ENCODE assay signal across 16 cellular contexts in the genomic region with DNA sequence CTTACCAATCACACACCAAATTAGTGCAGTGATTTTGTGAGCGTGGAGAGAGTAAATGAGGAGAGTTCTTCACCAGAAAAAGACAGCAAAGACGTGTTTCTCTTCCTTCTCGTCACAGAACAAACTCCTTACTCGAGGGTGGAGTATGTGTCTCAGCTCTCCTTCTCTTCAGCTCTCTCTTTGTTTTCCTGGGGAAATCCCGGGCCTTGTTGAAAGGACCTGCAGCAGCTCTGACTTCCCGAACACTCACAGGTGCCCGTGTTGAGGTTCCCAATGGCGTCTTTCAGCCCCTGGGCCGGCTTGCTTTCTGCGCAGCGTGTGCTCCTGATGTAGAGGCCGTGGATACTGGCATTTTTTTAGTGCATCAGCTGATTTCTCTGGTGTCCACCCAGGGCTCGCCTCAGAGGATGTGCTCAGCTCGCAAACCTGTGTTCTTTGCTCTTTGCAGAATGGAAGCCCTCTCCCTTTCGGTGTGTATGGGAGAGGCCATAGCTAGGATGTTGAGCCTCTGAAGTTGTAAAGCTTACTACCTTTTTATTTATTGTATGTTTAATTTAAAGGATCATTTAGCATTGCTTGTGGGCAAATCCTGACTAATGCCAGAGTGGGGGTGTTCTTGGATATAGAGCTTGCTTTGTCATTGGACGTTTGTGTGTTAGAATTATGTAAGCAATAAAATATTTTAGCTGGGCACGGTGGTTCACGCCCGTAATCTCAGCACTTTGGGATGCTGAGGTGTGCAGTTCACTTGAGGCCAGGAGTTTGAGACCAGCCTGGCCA. TPM values are rescaled to one million over a fixed set of nuclear protein-coding genes. Genes with fewer than 3 reads are reported as not detected.
A peak's percentile ranks its signal among the peaks of the same experiment; 100 is the strongest.
DNase-seq lines count a peak whose midpoint lies in the region; ATAC-seq and TF ChIP-seq lines count a peak whose summit lies in the region.
"Had no signal": no experiment of that assay in that cellular context is flagged by ENCODE, and none has a peak within 500 bp of the region (broad histone marks: within the 10 kb centered on the region; RNA-seq: fewer than 3 reads in every experiment).

No MANE protein-coding gene starts in this region.

- H3K14ac ChIP-seq in neuronal stem cell (ENCODE audit: low read length): no peak overlapping the region

- H3K36me3 Mint-ChIP-seq in activated naive CD4-positive, alpha-beta T cell treated with anti-CD3 and anti-CD28 coated beads for 36 hours (ENCODE audit: low read depth): peaks cover 54% of the 10 kb centered on the region
- peaks cover 5 to 8% of the 10 kb centered on the region in 2 donors for H3K36me3 Mint-ChIP-seq in activated naive CD4-positive, alpha-beta T cell treated with anti-CD3 and anti-CD28 coated beads, Interleukin-2, amount 50 U/mL, for 72 hours
- H3K36me3 Mint-ChIP-seq in endodermal cell (ENCODE audit: low read depth): peaks cover 59% of the 10 kb centered on the region

- H2BK15ac ChIP-seq in neuronal stem cell (ENCODE audit: low read length): no peak overlapping the region

- no peak overlapping the region for H2AK5ac ChIP-seq in neuronal stem cell (ENCODE audit: low read depth, low read length)

- CTCF ChIA-PET in activated naive CD4-positive, alpha-beta T cell treated with anti-CD3 and anti-CD28 coated beads for 36 hours (lab: Charles Lee): interaction anchor here (0.7 to 1.7 kb wide), 2 partner anchors 20 to 651 kb away, joined by 3 to 7 read pairs; no protein-coding TSS in a partner anchor

- peak overlapping the region; percentile 64 for H3K27ac Mint-ChIP-seq in activated naive CD4-positive, alpha-beta T cell treated with anti-CD3 and anti-CD28 coated beads for 36 hours
- H3K27ac Mint-ChIP-seq in activated naive CD4-positive, alpha-beta T cell treated with anti-CD3 and anti-CD28 coated beads, Interleukin-2, amount 50 U/mL, for 72 hours: no peak overlapping the region
- peak overlapping the region; percentile 5 for H3K27ac Mint-ChIP-seq in endodermal cell
- no peak overlapping the region for H3K27ac Mint-ChIP-seq in stimulated activated naive CD8-positive, alpha-beta T cell treated with anti-CD3 and anti-CD28 coated beads, Interleukin-15, amount 100 ng/mL, for 72 hours
- H3K27ac Mint-ChIP-seq: dendritic cell treated with granulocyte-macrophage colony-stimulating factor and Interleukin-4, amounts not matched to agents 40 ng/mL and 50 ng/mL, for 4 days; type B pancreatic cell had no signal

- H2BK5ac ChIP-seq in neuronal stem cell (ENCODE audit: low read length): no peak overlapping the region

- ATAC-seq in activated naive CD4-positive, alpha-beta T cell treated with anti-CD3 and anti-CD28 coated beads, Interleukin-2, amount 50 U/mL, for 72 hours: no peak
- ATAC-seq in stimulated activated naive CD8-positive, alpha-beta T cell treated with anti-CD3 and anti-CD28 coated beads, Interleukin-15, amount 100 ng/mL, for 72 hours: no peak
- no peak for ATAC-seq in GM21447 (IDR thresholded peaks at IDR 0.05; ENCODE audit: unreplicated experiment)

- H3K23ac ChIP-seq in neuronal stem cell (ENCODE audit: low read depth, low read length, poor library complexity): no peak overlapping the region

- no peak overlapping the region for H4K8ac ChIP-seq in neuronal stem cell (ENCODE audit: low read depth, low read length)

- H3K4me3 Mint-ChIP-seq in activated naive CD4-positive, alpha-beta T cell treated with anti-CD3 and anti-CD28 coated beads for 36 hours: no peak overlapping the region
- H3K4me3 Mint-ChIP-seq in endodermal cell: no peak overlapping the region
- H3K4me3 Mint-ChIP-seq in stimulated activated naive CD8-positive, alpha-beta T cell treated with anti-CD3 and anti-CD28 coated beads, Interleukin-15, amount 100 ng/mL, for 72 hours: no peak overlapping the region
- H3K4me3 Mint-ChIP-seq: dendritic cell treated with granulocyte-macrophage colony-stimulating factor and Interleukin-4, amounts not matched to agents 40 ng/mL and 50 ng/mL, for 4 days; type B pancreatic cell had no signal

- H3K9me3 Mint-ChIP-seq in activated naive CD4-positive, alpha-beta T cell treated with anti-CD3 and anti-CD28 coated beads for 36 hours: no peaks in the 10 kb centered on the region
- H3K9me3 Mint-ChIP-seq in activated naive CD4-positive, alpha-beta T cell treated with anti-CD3 and anti-CD28 coated beads, Interleukin-2, amount 50 U/mL, for 72 hours: no peaks in the 10 kb centered on the region
- H3K9me3 Mint-ChIP-seq in endodermal cell: no peaks in the 10 kb centered on the region
- H3K9me3 Mint-ChIP-seq in stimulated activated naive CD8-positive, alpha-beta T cell treated with anti-CD3 and anti-CD28 coated beads, Interleukin-15, amount 100 ng/mL, for 72 hours: no peaks in the 10 kb centered on the region
- H3K9me3 Mint-ChIP-seq: dendritic cell treated with granulocyte-macrophage colony-stimulating factor and Interleukin-4, amounts not matched to agents 40 ng/mL and 50 ng/mL, for 4 days; type B pancreatic cell had no signal

- intact Hi-C loops in activated naive CD4-positive, alpha-beta T cell treated with anti-CD3 and anti-CD28 coated beads for 36 hours (cut with micrococcal nuclease): loop anchor here (5.0 kb wide), 2 partner anchors 168 to 903 kb away; partner anchors contain the start of gene RAN

- H3K9me3 ChIP-seq in OCI-LY3 (ENCODE audit: insufficient read depth, low read length) (no peaks in the 10 kb centered on the region), endodermal cell (ENCODE audit: control insufficient read depth, low read length) (no peaks in the 10 kb centered on the region), neuronal stem cell (replicated peaks in 1 of 2; ENCODE audit: control insufficient read depth in 2 of 2, insufficient read depth in 1 of 2, low read depth in 1 of 2, low read length in 2 of 2) (peaks cover 0 to 2% of the 10 kb centered on the region in 2 donors)

- no peak overlapping the region for H3K18ac ChIP-seq in neuronal stem cell (ENCODE audit: low read length)

- H2BK12ac ChIP-seq in neuronal stem cell (ENCODE audit: low read length): no peak overlapping the region

- H3K79me1 ChIP-seq in neuronal stem cell (ENCODE audit: low read depth, low read length): peaks cover 2% of the 10 kb centered on the region

- H3K27ac ChIP-seq in OCI-LY3 (ENCODE audit: low read length) (peak overlapping the region; percentile 81), endodermal cell (ENCODE audit: low read depth, low read length) (peak overlapping the region; percentile 0), neuronal stem cell (replicated peaks; ENCODE audit: low read length) (peak overlapping the region; percentile 8)
- H3K27ac ChIP-seq: KMS-11 had no signal

- H3K27me3 Mint-ChIP-seq in activated naive CD4-positive, alpha-beta T cell treated with anti-CD3 and anti-CD28 coated beads for 36 hours (ENCODE audit: low read depth): no peaks in the 10 kb centered on the region
- H3K27me3 Mint-ChIP-seq in endodermal cell (ENCODE audit: insufficient read depth): no peaks in the 10 kb centered on the region
- H3K27me3 Mint-ChIP-seq in stimulated activated naive CD8-positive, alpha-beta T cell treated with anti-CD3 and anti-CD28 coated beads, Interleukin-15, amount 100 ng/mL, for 72 hours: no peaks in the 10 kb centered on the region
- H3K27me3 Mint-ChIP-seq: dendritic cell treated with granulocyte-macrophage colony-stimulating factor and Interleukin-4, amounts not matched to agents 40 ng/mL and 50 ng/mL, for 4 days; type B pancreatic cell had no signal

- no peak overlapping the region for H3K4ac ChIP-seq in neuronal stem cell (ENCODE audit: low read length)

- peaks cover 10% of the 10 kb centered on the region for H4K20me1 ChIP-seq in OCI-LY3 (ENCODE audit: insufficient read depth, low read length)

- DNase-seq in activated naive CD4-positive, alpha-beta T cell treated with anti-CD3 and anti-CD28 coated beads for 36 hours: no peak
- DNase-seq in activated naive CD4-positive, alpha-beta T cell treated with anti-CD3 and anti-CD28 coated beads, Interleukin-2, amount 50 U/mL, for 72 hours (ENCODE audit: low spot score in 2 of 2): no peak
- DNase-seq in endodermal cell (no peak), neuronal stem cell (ENCODE audit: low spot score) (no peak), NCI-H1694 (lab: John Stamatoyannopoulos, UW) (no peak)
- no peak for DNase-seq in stimulated activated naive CD8-positive, alpha-beta T cell treated with anti-CD3 and anti-CD28 coated beads, Interleukin-15, amount 100 ng/mL, for 72 hours
- DNase-seq: DMS153, foreskin fibroblast, NCI-H1436, NCI-H774, SIG-M5 had no signal

- 82 to 88% methylated on average over 18 to 19 of the region's 19 CpGs for WGBS in endodermal cell (ENCODE audit: insufficient coverage in 1 of 2, insufficient read length in 1 of 2), 2 experiments
- WGBS in neuronal stem cell (ENCODE audit: extremely low coverage in 2 of 2, insufficient read length in 2 of 2, insufficient replicate concordance in 1 of 2), 2 donors: no CpG with 5 or more reads among the region's 19 CpGs

- peak overlapping the region; percentile 55 for H3K4me3 ChIP-seq in OCI-LY3 (ENCODE audit: low read length)
- H3K4me3 ChIP-seq in endodermal cell (ENCODE audit: low read length): no peak overlapping the region
- H3K4me3 ChIP-seq in neuronal stem cell (ENCODE audit: low read length in 2 of 2): no peak overlapping the region

- no peak overlapping the region for H2BK120ac ChIP-seq in neuronal stem cell (ENCODE audit: low read depth, low read length)

- peak overlapping the region; percentile 51; the same call in 1 of the 2 replicates for H3K9ac ChIP-seq in OCI-LY3 (ENCODE audit: low read length)
- no peak overlapping the region for H3K9ac ChIP-seq in endodermal cell (ENCODE audit: extremely low read depth, low read length, poor library complexity, severe bottlenecking)
- no peak overlapping the region for H3K9ac ChIP-seq in neuronal stem cell (ENCODE audit: low read depth, low read length, poor library complexity)
- H3K9ac ChIP-seq: KMS-11 had no signal

- peak overlapping the region; percentile 87 for H3K4me2 ChIP-seq in OCI-LY3 (ENCODE audit: low read length)
- no peak overlapping the region for H3K4me2 ChIP-seq in neuronal stem cell (ENCODE audit: insufficient read depth, low read length, poor library complexity, severe bottlenecking)
- H3K4me2 ChIP-seq: KMS-11 had no signal

- H3K36me3 ChIP-seq in OCI-LY3 (replicated peaks; ENCODE audit: low read depth, low read length) (peaks cover 36% of the 10 kb centered on the region), endodermal cell (ENCODE audit: control insufficient read depth, insufficient read depth, low read length) (peaks cover 78% of the 10 kb centered on the region), neuronal stem cell (replicated peaks in 1 of 2; ENCODE audit: control insufficient read depth in 2 of 2, insufficient read depth in 2 of 2, low read length in 2 of 2) (peaks cover 17 to 92% of the 10 kb centered on the region in 2 donors)

- H3K79me2 ChIP-seq in OCI-LY3 (ENCODE audit: low read length): no peaks in the 10 kb centered on the region

- H2AFZ ChIP-seq in OCI-LY3 (ENCODE audit: low read depth, low read length): no peak overlapping the region
- no peak overlapping the region for H2AFZ ChIP-seq in neuronal stem cell (ENCODE audit: low read length)

- H3K4me1 ChIP-seq in OCI-LY3 (ENCODE audit: low read length) (peaks cover 46% of the 10 kb centered on the region), endodermal cell (ENCODE audit: control insufficient read depth, insufficient read depth, low read length) (no peaks in the 10 kb centered on the region), neuronal stem cell (ENCODE audit: control insufficient read depth in 2 of 2, insufficient read depth in 1 of 2, low read depth in 1 of 2, low read length in 2 of 2) (peaks cover 0 to 5% of the 10 kb centered on the region in 2 donors)

- H3K4me1 Mint-ChIP-seq in activated naive CD4-positive, alpha-beta T cell treated with anti-CD3 and anti-CD28 coated beads for 36 hours (ENCODE audit: low read depth): peaks cover 42% of the 10 kb centered on the region
- H3K4me1 Mint-ChIP-seq in endodermal cell: peaks cover 21% of the 10 kb centered on the region
- H3K4me1 Mint-ChIP-seq in stimulated activated naive CD8-positive, alpha-beta T cell treated with anti-CD3 and anti-CD28 coated beads, Interleukin-15, amount 100 ng/mL, for 72 hours: peaks cover 28% of the 10 kb centered on the region

- H3K27me3 ChIP-seq in OCI-LY3 (ENCODE audit: low read depth, low read length) (no peaks in the 10 kb centered on the region), endodermal cell (ENCODE audit: control insufficient read depth, insufficient read depth, low read length, poor library complexity, severe bottlenecking) (no peaks in the 10 kb centered on the region), neuronal stem cell (ENCODE audit: control insufficient read depth in 3 of 3, insufficient read depth in 3 of 3, low read depth in 1 of 3, low read length in 3 of 3) (no peaks in the 10 kb centered on the region)

- H4K91ac ChIP-seq in neuronal stem cell (ENCODE audit: low read depth, low read length, poor library complexity): no peak overlapping the region

- TF ChIP-seq CTCF in OCI-LY3 (IDR thresholded peaks at IDR 0.05; ENCODE audit: low read depth, low read length) (no peak), endodermal cell (conservative IDR thresholded peaks at IDR 0.05) (no peak)

RNA-seq across cellular contexts. Expression of gene MMP17, which starts 52.9 kb away (rescaled TPM):
- total RNA-seq in activated naive CD4-positive, alpha-beta T cell treated with anti-CD3 and anti-CD28 coated beads for 36 hours: not detected
- total RNA-seq in activated naive CD4-positive, alpha-beta T cell treated with anti-CD3 and anti-CD28 coated beads, Interleukin-2, amount 50 U/mL, for 72 hours: not detected
- total RNA-seq in endodermal cell: 10 to 100 TPM; 10.9 to 12.0 TPM
- 22.2 TPM for polyA plus RNA-seq in endodermal cell (2013, experiment 1 of 2)
- polyA plus RNA-seq in endodermal cell (2013, experiment 2 of 2): 19.9 TPM
- 4.2 TPM for polyA plus RNA-seq in neuronal stem cell (2013, experiment 1 of 2)
- 3.8 TPM for polyA plus RNA-seq in neuronal stem cell (2013, experiment 2 of 2)

Comparison
In these comparisons a context has a peak if more than half of its experiments do, and no peak if none do; other contexts are left out.
1. H3K27ac Mint-ChIP-seq: peak in activated naive CD4-positive, alpha-beta T cell treated with anti-CD3 and anti-CD28 coated beads for 36 hours (single experiment) and endodermal cell (single experiment); none in activated naive CD4-positive, alpha-beta T cell treated with anti-CD3 and anti-CD28 coated beads, Interleukin-2, amount 50 U/mL, for 72 hours (0 of 2) and stimulated activated naive CD8-positive, alpha-beta T cell treated with anti-CD3 and anti-CD28 coated beads, Interleukin-15, amount 100 ng/mL, for 72 hours (0 of 2).
2. H3K27ac ChIP-seq: peak in every context shown above with its lines; median percentile 81 in OCI-LY3; 8 in neuronal stem cell; 0 in endodermal cell.
3. RNA of gene MMP17, which starts 52.9 kb away (total RNA-seq): 10.9 to 12.0 TPM in endodermal cell; not detected in activated naive CD4-positive, alpha-beta T cell treated with anti-CD3 and anti-CD28 coated beads, Interleukin-2, amount 50 U/mL, for 72 hours and not detected in activated naive CD4-positive, alpha-beta T cell treated with anti-CD3 and anti-CD28 coated beads for 36 hours; every median in the first group is over 4 times any median in the second.